Comparison of ENCODE assay signal across 8 cellular contexts in the genomic region with DNA sequence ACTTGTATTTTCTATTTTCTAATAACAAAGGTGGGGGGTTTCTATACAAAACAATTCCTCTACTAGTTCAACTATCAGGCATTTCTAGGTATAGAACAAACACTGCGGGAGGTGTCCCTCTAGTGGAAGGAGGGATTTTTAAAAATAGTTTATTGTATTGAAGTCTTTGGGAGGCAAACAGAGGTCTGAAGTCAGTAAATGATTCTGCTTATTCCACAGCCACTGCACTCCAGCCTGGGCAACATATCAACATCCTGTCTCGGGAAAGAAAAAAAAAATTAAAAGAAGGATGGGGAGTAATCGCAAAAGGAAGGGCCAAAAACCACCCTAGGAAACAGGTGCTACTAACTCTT. TPM values are rescaled to one million over a fixed set of nuclear protein-coding genes. Genes with fewer than 3 reads are reported as not detected.
DNase-seq lines count a peak whose midpoint lies in the region; ATAC-seq and TF ChIP-seq lines count a peak whose summit lies in the region.

No MANE protein-coding gene starts in this region.

- DNase-seq in activated T-cell treated with anti-CD3 and anti-CD28 coated beads, Interleukin-2, amount 50 U/mL, for 24 hours = no peak
- no peak for DNase-seq in activated T-cell treated with anti-CD3 and anti-CD28 coated beads, Interleukin-2, amount 50 U/mL, for 1 hour
- DNase-seq in NCI-H2227 (lab: John Stamatoyannopoulos, UW; ENCODE audit: unreplicated experiment) = peak; percentile 37
- peak in 1 of 5 donors; percentile 18 for DNase-seq in heart left ventricle
- no peak for DNase-seq in activated effector memory CD4-positive, alpha-beta T cell treated with Interleukin-2 at 50 U/mL for 16 hours

- TF ChIP-seq CTCF in heart left ventricle (IDR thresholded peaks at IDR 0.05) = no peak

- H3K4me3 ChIP-seq in heart left ventricle = peak overlapping the region in 11 of 12 donors; percentile 34 to 96 (median 89)
- H3K4me3 ChIP-seq in rectal smooth muscle tissue (ENCODE audit: low read length) = peak overlapping the region; percentile 57

- H3K4me1 ChIP-seq in heart left ventricle (peaks cover 3 to 31% (median 19%) of the 10 kb centered on the region in 12 donors), rectal smooth muscle tissue (ENCODE audit: control insufficient read depth, insufficient read depth, low read length) (peaks cover 12% of the 10 kb centered on the region)

- no peaks in the 10 kb centered on the region for H3K9me3 Mint-ChIP-seq in activated T-cell treated with anti-CD3 and anti-CD28 coated beads, Interleukin-2, amount 50 U/mL, for 24 hours
- H3K9me3 Mint-ChIP-seq in activated naive CD4-positive, alpha-beta T cell treated with anti-CD3 and anti-CD28 coated beads, Interleukin-2, amount 50 U/mL, for 24 hours = no peaks in the 10 kb centered on the region

- H3K36me3 ChIP-seq in heart left ventricle (peaks cover 0 to 19% (median 13%) of the 10 kb centered on the region in 9 donors), rectal smooth muscle tissue (ENCODE audit: control insufficient read depth, insufficient read depth, low read length) (no peaks in the 10 kb centered on the region)

- H3K27ac Mint-ChIP-seq in activated T-cell treated with anti-CD3 and anti-CD28 coated beads, Interleukin-2, amount 50 U/mL, for 24 hours = peak overlapping the region; percentile 95
- peak overlapping the region; percentile 85 for H3K27ac Mint-ChIP-seq in activated naive CD4-positive, alpha-beta T cell treated with anti-CD3 and anti-CD28 coated beads, Interleukin-2, amount 50 U/mL, for 24 hours

- H3K9me3 ChIP-seq in heart left ventricle = no peaks in the 10 kb centered on the region

- no peak for TF ChIP-seq POLR2A in heart left ventricle (IDR thresholded peaks at IDR 0.05)

- H3K36me3 Mint-ChIP-seq in activated T-cell treated with anti-CD3 and anti-CD28 coated beads, Interleukin-2, amount 50 U/mL, for 24 hours (ENCODE audit: low read depth) = peaks cover 21% of the 10 kb centered on the region
- peaks cover 2% of the 10 kb centered on the region for H3K36me3 Mint-ChIP-seq in activated naive CD4-positive, alpha-beta T cell treated with anti-CD3 and anti-CD28 coated beads, Interleukin-2, amount 50 U/mL, for 24 hours

- H3K9ac ChIP-seq in rectal smooth muscle tissue (ENCODE audit: low read length) = no peak overlapping the region

- H3K27ac ChIP-seq in heart left ventricle = peak overlapping the region in 11 of 12 donors; percentile 2 to 90 (median 77)
- H3K27ac ChIP-seq in rectal smooth muscle tissue (ENCODE audit: low read depth, low read length) = peak overlapping the region; percentile 43

- WGBS in heart left ventricle, 4 donors = 1 to 6% (median 3%) methylated on average over 3 of the region's 3 CpGs

- H3K4me1 Mint-ChIP-seq in activated T-cell treated with anti-CD3 and anti-CD28 coated beads, Interleukin-2, amount 50 U/mL, for 24 hours (ENCODE audit: low read depth) = peaks cover 29% of the 10 kb centered on the region
- peaks cover 35% of the 10 kb centered on the region for H3K4me1 Mint-ChIP-seq in activated naive CD4-positive, alpha-beta T cell treated with anti-CD3 and anti-CD28 coated beads, Interleukin-2, amount 50 U/mL, for 24 hours

- H3K27me3 Mint-ChIP-seq in activated T-cell treated with anti-CD3 and anti-CD28 coated beads, Interleukin-2, amount 50 U/mL, for 24 hours = no peaks in the 10 kb centered on the region
- H3K27me3 Mint-ChIP-seq in activated naive CD4-positive, alpha-beta T cell treated with anti-CD3 and anti-CD28 coated beads, Interleukin-2, amount 50 U/mL, for 24 hours = no peaks in the 10 kb centered on the region

- H3K27me3 ChIP-seq in heart left ventricle (no peaks in the 10 kb centered on the region), rectal smooth muscle tissue (ENCODE audit: control insufficient read depth, insufficient read depth, low read length) (no peaks in the 10 kb centered on the region)

- ATAC-seq in heart left ventricle (peak; percentile 0 to 48 (median 41)), GM19023 (IDR thresholded peaks at IDR 0.05; ENCODE audit: unreplicated experiment) (no peak)

- intact Hi-C loops in heart left ventricle (cut with DNase I) = loop anchor here in 6 of 10 donors (1.0 to 10.0 kb wide), 4 partner anchors 52 to 605 kb away; no protein-coding TSS in a partner anchor

- H3K4me3 Mint-ChIP-seq in activated T-cell treated with anti-CD3 and anti-CD28 coated beads, Interleukin-2, amount 50 U/mL, for 24 hours = peak overlapping the region; percentile 96
- H3K4me3 Mint-ChIP-seq in activated naive CD4-positive, alpha-beta T cell treated with anti-CD3 and anti-CD28 coated beads, Interleukin-2, amount 50 U/mL, for 24 hours = peak overlapping the region; percentile 97

RNA-seq across cellular contexts. Expression of a gene that starts 0.6 kb away (rescaled TPM):
- 10 to 100 TPM in 2 of 9 donors, 1 to 10 TPM in 7; 6.3 to 15.2 (median 8.3) TPM for total RNA-seq in heart left ventricle
- polyA plus RNA-seq in heart left ventricle = 1 to 10 TPM; 1.4 to 3.2 TPM
